15 cellular contexts compared by ENCODE assay signal in genomic region chr13:57682128-57682716, GRCh38. TPM values are rescaled to one million over a fixed set of nuclear protein-coding genes. Genes with fewer than 3 reads are reported as not detected.
A peak's percentile ranks its signal among the peaks of the same experiment; 100 is the strongest.
DNase-seq lines count a peak whose midpoint lies in the region; ATAC-seq, FAIRE-seq and TF ChIP-seq lines count a peak whose summit lies in the region.
"Had no signal": no experiment of that assay in that cellular context is flagged by ENCODE, and none has a peak within 500 bp of the region (broad histone marks: within the 10 kb centered on the region; RNA-seq: fewer than 3 reads in every experiment).

No MANE protein-coding gene starts in this region.

- H4K91ac ChIP-seq in H9 (ENCODE audit: insufficient read length, low read depth, low read length), result no peak overlapping the region
- H4K91ac ChIP-seq in H1 (replicated peaks; ENCODE audit: insufficient read length, low read length), result no peak overlapping the region

- H3K4me1 Mint-ChIP-seq in H9, result peaks cover 16 to 21% of the 10 kb centered on the region in 2 experiments
- peaks cover 1% of the 10 kb centered on the region for H3K4me1 Mint-ChIP-seq in progenitor cell of endocrine pancreas (ENCODE audit: low read depth)
- no peaks in the 10 kb centered on the region for H3K4me1 Mint-ChIP-seq in mesothelial cell of epicardium
- H3K4me1 Mint-ChIP-seq: CD4-positive, CD25-positive, alpha-beta regulatory T cell had no signal

- H3K36me3 ChIP-seq in H1 (ENCODE audit: control insufficient read depth in 2 of 4, insufficient read depth in 4 of 4, low read length in 3 of 4) (no peaks in the 10 kb centered on the region), iPS-20b (ENCODE audit: insufficient read depth, low read depth, low read length) (no peaks in the 10 kb centered on the region), pancreas (no peaks in the 10 kb centered on the region)
- H3K36me3 ChIP-seq: BLaER1 treated with 17β-estradiol and CSF1 and Interleukin-3, amounts not matched to agents 10 nM and 100 nM; HAP-1 had no signal

- H3K27ac Mint-ChIP-seq in H9 (peak overlapping the region; percentile 10 to 95 (median 69); a peak in 5 of 7 replicates), progenitor cell of endocrine pancreas (peak overlapping the region; percentile 25), mesothelial cell of epicardium (no peak overlapping the region)
- H3K27ac Mint-ChIP-seq: CD4-positive, CD25-positive, alpha-beta regulatory T cell had no signal

- no peak overlapping the region for H3K4me3 ChIP-seq in H1 (ENCODE audit: extremely low read depth in 1 of 4, insufficient read depth in 2 of 4, low read depth in 3 of 4, low read length in 4 of 4)
- no peak overlapping the region for H3K4me3 ChIP-seq in iPS-20b (ENCODE audit: low read length)
- H3K4me3 ChIP-seq in pancreas, result no peak overlapping the region
- H3K4me3 ChIP-seq: BLaER1 treated with 17β-estradiol and CSF1 and Interleukin-3, amounts not matched to agents 10 nM and 100 nM; GM23248; HAP-1 had no signal

- TF ChIP-seq CTCF in H9 (conservative IDR thresholded peaks at IDR 0.05) (no peak), H1 (IDR thresholded peaks at IDR 0.05; ENCODE audit: control extremely low read depth in 1 of 3, insufficient read depth in 1 of 3, low read depth in 1 of 3, low read length in 3 of 3) (no peak), progenitor cell of endocrine pancreas (IDR thresholded peaks at IDR 0.05; ENCODE audit: unreplicated experiment) (no peak), pancreas (IDR thresholded peaks at IDR 0.05) (no peak), mesothelial cell of epicardium (IDR thresholded peaks at IDR 0.05; ENCODE audit: unreplicated experiment) (no peak)

- CTCF ChIA-PET in H1 (lab: Charles Lee; ENCODE audit: partially characterized antibody), result interaction anchor here (1.0 kb wide), 1 partner anchor 48 kb away, joined by 3 read pairs; no protein-coding TSS in a partner anchor

- H2AK5ac ChIP-seq in H9 (ENCODE audit: insufficient read length, low read length) (no peak overlapping the region), H1 (ENCODE audit: low read depth, low read length) (no peak overlapping the region)

- H3K4ac ChIP-seq in H9 (ENCODE audit: low read depth, low read length) (no peak overlapping the region), H1 (replicated peaks; ENCODE audit: insufficient read length, low read depth, low read length) (no peak overlapping the region)

- no peak for TF ChIP-seq EP300 in H1 (IDR thresholded peaks at IDR 0.05; ENCODE audit: borderline replicate concordance in 1 of 2, low read depth in 2 of 2, low read length in 2 of 2)

- FAIRE-seq in H1 (lab: Jason Lieb, UNC) (no peak), pancreas (lab: Jason Lieb, UNC) (no peak)
- FAIRE-seq: HTR-8/SVneo had no signal

- no peak overlapping the region for H3K27ac ChIP-seq in H9 (ENCODE audit: insufficient read length, low read depth, low read length)
- no peak overlapping the region for H3K27ac ChIP-seq in H1 (ENCODE audit: low read depth, low read length)
- peak overlapping the region; percentile 2 for H3K27ac ChIP-seq in iPS-20b (ENCODE audit: low read length)
- H3K27ac ChIP-seq in pancreas, result no peak overlapping the region
- H3K27ac ChIP-seq: BLaER1 treated with 17β-estradiol and CSF1 and Interleukin-3, amounts not matched to agents 10 nM and 100 nM; GM23248 had no signal

- no CpG with 5 or more reads among the region's 4 CpGs for WGBS in H9 (ENCODE audit: extremely low coverage, insufficient read length, low lambda C conversion rate)
- WGBS in H1 (ENCODE audit: extremely low coverage in 1 of 2, insufficient coverage in 1 of 2, insufficient read length in 1 of 2, insufficient replicate concordance in 2 of 2, low coverage in 1 of 2, low lambda C conversion rate in 2 of 2, missing lambda C conversion rate in 1 of 2), 2 experiments, result 60 to 100% methylated on average over 1 to 4 of the region's 4 CpGs
- 55 to 65% methylated on average over 4 of the region's 4 CpGs for WGBS in pancreas, 2 donors

- no peaks in the 10 kb centered on the region for H3K36me3 Mint-ChIP-seq in H9 (ENCODE audit: insufficient read depth in 1 of 3, low read depth in 3 of 3)
- H3K36me3 Mint-ChIP-seq in progenitor cell of endocrine pancreas (ENCODE audit: insufficient read depth), result peaks cover 12% of the 10 kb centered on the region
- H3K36me3 Mint-ChIP-seq in mesothelial cell of epicardium, result no peaks in the 10 kb centered on the region
- H3K36me3 Mint-ChIP-seq: CD4-positive, CD25-positive, alpha-beta regulatory T cell had no signal

- H3K56ac ChIP-seq in H9 (ENCODE audit: insufficient read length, low read depth, low read length), result no peak overlapping the region
- no peak overlapping the region for H3K56ac ChIP-seq in H1 (replicated peaks; ENCODE audit: insufficient read length, low read depth, low read length)

- H2BK5ac ChIP-seq in H9 (ENCODE audit: insufficient read length, low read length), result no peak overlapping the region
- no peak overlapping the region for H2BK5ac ChIP-seq in H1 (ENCODE audit: low read depth, low read length)

- TF ChIP-seq POLR2A in H1 (IDR thresholded peaks at IDR 0.05; ENCODE audit: control extremely low read depth in 1 of 2, low read depth in 2 of 2, low read length in 2 of 2), result no peak

- intact Hi-C loops in pancreas (cut with DNase I), result no loop called here

- H3K4me3 Mint-ChIP-seq in H9 (no peak overlapping the region), progenitor cell of endocrine pancreas (ENCODE audit: low read depth) (no peak overlapping the region), mesothelial cell of epicardium (no peak overlapping the region)
- H3K4me3 Mint-ChIP-seq: CD4-positive, CD25-positive, alpha-beta regulatory T cell had no signal

- peaks cover 3% of the 10 kb centered on the region; the same call in 1 of the 2 replicates for H3K4me1 ChIP-seq in H9 (ENCODE audit: insufficient read depth, low read length)
- no peaks in the 10 kb centered on the region; a peak in 1 of 7 replicates for H3K4me1 ChIP-seq in H1 (replicated peaks in 1 of 4; ENCODE audit: control insufficient read depth in 3 of 4, insufficient read depth in 4 of 4, low read length in 3 of 4)
- H3K4me1 ChIP-seq in iPS-20b (ENCODE audit: insufficient read depth, low read length), result peaks cover 16% of the 10 kb centered on the region; the same call in 1 of the 2 replicates
- H3K4me1 ChIP-seq in pancreas, result no peaks in the 10 kb centered on the region
- H3K4me1 ChIP-seq: BLaER1 treated with 17β-estradiol and CSF1 and Interleukin-3, amounts not matched to agents 10 nM and 100 nM; HAP-1 had no signal

- H4K20me1 ChIP-seq in H9 (ENCODE audit: control insufficient read depth, insufficient read depth, insufficient read length) (no peaks in the 10 kb centered on the region), H1 (replicated peaks in 1 of 2; ENCODE audit: control insufficient read depth in 1 of 2, insufficient read depth in 2 of 2, low read length in 2 of 2) (no peaks in the 10 kb centered on the region)
- H4K20me1 ChIP-seq: BLaER1 treated with 17β-estradiol and CSF1 and Interleukin-3, amounts not matched to agents 10 nM and 100 nM had no signal

- no peak overlapping the region for H3K4me2 ChIP-seq in H9 (ENCODE audit: insufficient read depth, insufficient read length, low read length)
- 0 out of 4 replicates have a peak overlapping the region, but pooled peaks of 1 of the 2 experiments have one; percentile 46 for H3K4me2 ChIP-seq in H1 (ENCODE audit: insufficient read depth in 1 of 2, low read depth in 2 of 2, low read length in 2 of 2)
- H3K4me2 ChIP-seq: BLaER1 treated with 17β-estradiol and CSF1 and Interleukin-3, amounts not matched to agents 10 nM and 100 nM had no signal

- no peak overlapping the region for H2BK15ac ChIP-seq in H9 (ENCODE audit: low read depth, low read length)
- H2BK15ac ChIP-seq in H1 (ENCODE audit: low read length), result no peak overlapping the region

- no peak overlapping the region for H4K5ac ChIP-seq in H9 (ENCODE audit: insufficient read length, low read depth, low read length)
- no peak overlapping the region for H4K5ac ChIP-seq in H1 (ENCODE audit: insufficient read length, low read depth, low read length)

- no peak overlapping the region for H3K9ac ChIP-seq in H9 (ENCODE audit: extremely low read depth, insufficient read length, low read length)
- no peak overlapping the region for H3K9ac ChIP-seq in H1 (replicated peaks in 1 of 4; ENCODE audit: extremely low read depth in 1 of 4, low read depth in 3 of 4, low read length in 3 of 4)
- H3K9ac ChIP-seq in iPS-20b (ENCODE audit: low read depth, low read length), result no peak overlapping the region
- H3K9ac ChIP-seq: BLaER1 treated with 17β-estradiol and CSF1 and Interleukin-3, amounts not matched to agents 10 nM and 100 nM; GM23248 had no signal

- H3K14ac ChIP-seq in H9 (ENCODE audit: insufficient read depth, low read length), result no peak overlapping the region
- H3K14ac ChIP-seq in H1 (ENCODE audit: insufficient read length), result no peak overlapping the region

- POLR2A ChIA-PET in H1 (lab: Charles Lee; ENCODE audit: partially characterized antibody), result no interaction called here

- H2BK120ac ChIP-seq in H9 (ENCODE audit: low read depth, low read length, poor library complexity, severe bottlenecking), result no peak overlapping the region
- H2BK120ac ChIP-seq in H1 (replicated peaks; ENCODE audit: low read depth, low read length), result no peak overlapping the region

- H2AFZ ChIP-seq in H9 (ENCODE audit: low read length) (no peak overlapping the region), H1 (ENCODE audit: low read length) (peak overlapping the region; percentile 95)
- H2AFZ ChIP-seq: GM23248 had no signal

- H3K23me2 ChIP-seq in H9 (ENCODE audit: insufficient read length, low read depth, low read length, poor library complexity, severe bottlenecking) (no peaks in the 10 kb centered on the region), H1 (ENCODE audit: low read depth, low read length) (no peaks in the 10 kb centered on the region)

- no peak overlapping the region for H3K18ac ChIP-seq in H9 (ENCODE audit: insufficient read length, low read depth, low read length)
- no peak overlapping the region for H3K18ac ChIP-seq in H1 (ENCODE audit: extremely low read depth, low read length)

- H2BK12ac ChIP-seq in H9 (ENCODE audit: insufficient read length, low read depth, low read length) (no peak overlapping the region), H1 (ENCODE audit: low read depth, low read length) (peak overlapping the region; percentile 14; the same call in 1 of the 2 replicates)

- H3T11ph ChIP-seq in H9 (ENCODE audit: low read length), result no peak overlapping the region

- H3K23ac ChIP-seq in H9 (ENCODE audit: insufficient read length, low read depth, low read length) (no peak overlapping the region), H1 (ENCODE audit: insufficient read length) (no peak overlapping the region)

- H3K79me1 ChIP-seq in H9 (ENCODE audit: insufficient read depth, low read depth, low read length, poor library complexity, severe bottlenecking), result no peaks in the 10 kb centered on the region
- no peaks in the 10 kb centered on the region for H3K79me1 ChIP-seq in H1 (ENCODE audit: low read depth, low read length)

- H2BK20ac ChIP-seq in H9 (ENCODE audit: low read depth, low read length, poor library complexity, severe bottlenecking) (no peak overlapping the region), H1 (ENCODE audit: low read length) (no peak overlapping the region)

- ATAC-seq in pancreas, result no peak
- ATAC-seq in GM18511 (IDR thresholded peaks at IDR 0.05; ENCODE audit: unreplicated experiment), result no peak

- H3K79me2 ChIP-seq in H9 (ENCODE audit: insufficient read depth, low read length) (no peaks in the 10 kb centered on the region), H1 (ENCODE audit: control insufficient read depth in 1 of 2, insufficient read depth in 2 of 2, low read length in 2 of 2) (no peaks in the 10 kb centered on the region)

- H4K8ac ChIP-seq in H9 (replicated peaks; ENCODE audit: insufficient read length, low read depth, low read length) (no peak overlapping the region), H1 (ENCODE audit: extremely low read depth, insufficient read depth, low read length) (no peak overlapping the region)

- TF ChIP-seq RAD21 in H1 (IDR thresholded peaks at IDR 0.05 in 1 of 2, conservative IDR thresholded peaks at IDR 0.05 in 1 of 2; ENCODE audit: low read depth in 2 of 2, low read length in 2 of 2), result no peak

- DNase-seq in H9, result no peak
- DNase-seq in H1 (ENCODE audit: low read depth in 1 of 2, low spot score in 2 of 2), result no peak
- no peak for DNase-seq in progenitor cell of endocrine pancreas (ENCODE audit: low spot score, unreplicated experiment)
- DNase-seq in pancreas, result no peak
- DNase-seq in mesothelial cell of epicardium (ENCODE audit: low spot score in 2 of 2, unreplicated experiment in 2 of 2), result no peak
- DNase-seq: ACHN; CD4-positive, CD25-positive, alpha-beta regulatory T cell; DMS53; GF-D8; GM23248 had no signal

- H3K27me3 ChIP-seq in H9 (ENCODE audit: insufficient read depth, low read length), result no peaks in the 10 kb centered on the region
- no peaks in the 10 kb centered on the region for H3K27me3 ChIP-seq in H1 (replicated peaks in 1 of 4; ENCODE audit: control insufficient read depth in 3 of 4, extremely low read depth in 1 of 4, insufficient read depth in 3 of 4, low read length in 3 of 4)
- H3K27me3 ChIP-seq in iPS-20b (ENCODE audit: insufficient read depth, low read length), result no peaks in the 10 kb centered on the region
- no peaks in the 10 kb centered on the region for H3K27me3 ChIP-seq in pancreas
- H3K27me3 ChIP-seq: BLaER1 treated with 17β-estradiol and CSF1 and Interleukin-3, amounts not matched to agents 10 nM and 100 nM had no signal

- H3K9me3 ChIP-seq in H9 (ENCODE audit: control insufficient read depth, low read depth, low read length) (no peaks in the 10 kb centered on the region), H1 (ENCODE audit: insufficient read depth in 2 of 2, low read depth in 1 of 2, low read length in 1 of 2) (no peaks in the 10 kb centered on the region), iPS-20b (ENCODE audit: insufficient read depth, low read depth, low read length) (no peaks in the 10 kb centered on the region), pancreas (no peaks in the 10 kb centered on the region)
- H3K9me3 ChIP-seq: BLaER1 treated with 17β-estradiol and CSF1 and Interleukin-3, amounts not matched to agents 10 nM and 100 nM; HAP-1 had no signal

- H3K9me3 Mint-ChIP-seq in H9 (no peaks in the 10 kb centered on the region), progenitor cell of endocrine pancreas (ENCODE audit: low read depth) (peaks cover 6% of the 10 kb centered on the region), mesothelial cell of epicardium (no peaks in the 10 kb centered on the region)

- H3K27me3 Mint-ChIP-seq in H9 (ENCODE audit: low read depth) (no peaks in the 10 kb centered on the region), progenitor cell of endocrine pancreas (no peaks in the 10 kb centered on the region), mesothelial cell of epicardium (ENCODE audit: low read depth) (no peaks in the 10 kb centered on the region)
- H3K27me3 Mint-ChIP-seq: CD4-positive, CD25-positive, alpha-beta regulatory T cell had no signal

RNA-seq across cellular contexts. Expression of gene PCDH17, which starts 50.7 kb away (rescaled TPM):
- total RNA-seq in H9 (2021) (0.37 and 0.52 TPM in 2 replicates), progenitor cell of endocrine pancreas (17.5 and 18.9 TPM in 2 replicates), pancreas (10 to 100 TPM in 1 of 6 donors, 1 to 10 TPM in 5; 3.7 to 10.2 (median 7.6) TPM), mesothelial cell of epicardium (9.3 to 9.6 TPM (median 9.4 TPM) in 3 replicates)
- total RNA-seq in H1 (2021; fragmentation: NEBNext Ultra II Directional; extraction: Animal tissue kit (Norgen Biotek cat#: 25700)), result 0.60 and 0.67 TPM in 2 replicates
- polyA plus RNA-seq in H1 (2011; rRNA removed) (0.20 and 0.31 TPM in 2 replicates), pancreas (1 to 10 TPM; 2.1 to 7.3 TPM)
- 0.18 TPM for polyA plus RNA-seq in H1 (2011; cell fraction: cytosol; rRNA removed)
- polyA plus RNA-seq in H1 (2011; cell fraction: nucleus; rRNA removed), result 1.1 TPM
- polyA plus RNA-seq in H1 (2012, experiment 1 of 2), result 0.25 to 0.44 TPM (median 0.28 TPM) in 4 replicates
- polyA plus RNA-seq in H1 (2012, experiment 2 of 2), result 0.04 TPM
- polyA plus RNA-seq in H1 (2013, experiment 1 of 2), result 0.67 TPM
- polyA plus RNA-seq in H1 (2013, experiment 2 of 2), result 0.55 TPM
- polyA minus RNA-seq in H1 (2011; rRNA and poly(A)+ RNA removed), result 0.68 and 2.2 TPM in 2 replicates
- 1.2 TPM for polyA minus RNA-seq in H1 (2011; cell fraction: cytosol; rRNA and poly(A)+ RNA removed)
- 4.8 TPM for polyA minus RNA-seq in H1 (2011; cell fraction: nucleus; rRNA and poly(A)+ RNA removed)
- total RNA-seq: CD4-positive, CD25-positive, alpha-beta regulatory T cell; GM23248 had no signal
- polyA plus RNA-seq: CD4-positive, CD25-positive, alpha-beta regulatory T cell; GM23248 had no signal
